Comparison of ENCODE assay signal across 19 cellular contexts in the genomic region with DNA sequence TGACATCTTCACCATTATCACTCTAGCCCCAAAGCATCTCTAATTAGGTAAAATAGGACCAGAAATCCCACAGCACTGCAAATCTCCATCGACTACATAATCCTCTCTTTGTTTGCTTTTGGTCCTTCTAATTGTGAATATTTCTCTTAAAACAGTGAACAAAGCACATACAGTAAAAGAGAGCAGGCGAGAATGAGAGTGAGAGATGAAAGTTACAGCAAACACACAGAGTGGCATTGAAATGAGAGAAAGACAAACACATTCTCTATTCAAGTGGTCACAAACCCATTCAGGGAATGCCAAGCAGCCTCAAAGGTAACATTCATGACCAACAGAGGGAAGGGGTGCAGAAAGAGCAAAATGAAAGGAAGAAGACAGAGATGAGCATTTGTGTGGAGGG.
DNase-seq lines count a peak whose midpoint lies in the region; ATAC-seq and TF ChIP-seq lines count a peak whose summit lies in the region.
"Had no signal": no experiment of that assay in that cellular context is flagged by ENCODE, and none has a peak within 500 bp of the region (broad histone marks: within the 10 kb centered on the region; RNA-seq: fewer than 3 reads in every experiment).

No MANE protein-coding gene starts in this region.

- no peak for ATAC-seq in GM19455 (IDR thresholded peaks at IDR 0.05; ENCODE audit: unreplicated experiment)
- ATAC-seq: activated CD4-positive, alpha-beta T cell treated with anti-CD3 and anti-CD28 coated beads for 36 hours; gastrocnemius medialis; natural killer cell; PC-3; psoas muscle had no signal

- H3K9ac ChIP-seq in fibroblast of lung (ENCODE audit: insufficient read depth, low read length), result no peak overlapping the region
- H3K9ac ChIP-seq: BLaER1, GM23248 had no signal

- H3K4me2 ChIP-seq in fibroblast of lung (ENCODE audit: extremely low read depth, insufficient read depth, low read length), result no peak overlapping the region
- H3K4me2 ChIP-seq: BLaER1 had no signal

- H3K9me3 ChIP-seq in fibroblast of lung (ENCODE audit: control insufficient read depth, insufficient read depth, low read depth, low read length), result no peaks in the 10 kb centered on the region
- H3K9me3 ChIP-seq: BLaER1, gastrocnemius medialis, psoas muscle had no signal

- H2AFZ ChIP-seq in fibroblast of lung (ENCODE audit: low read length), result peak overlapping the region; percentile 48
- H2AFZ ChIP-seq: GM23248 had no signal

- peak; percentile 19 for DNase-seq in DMS153 (lab: John Stamatoyannopoulos, UW)
- DNase-seq in DMS153 treated with DMSO at 0.1 percent for 48 hours (lab: John Stamatoyannopoulos, UW; ENCODE audit: unreplicated experiment), result no peak
- DNase-seq in NCI-H345 (lab: John Stamatoyannopoulos, UW), result peak; percentile 88
- no peak for DNase-seq in fibroblast of lung (ENCODE audit: low read depth in 2 of 2)
- DNase-seq in pons (ENCODE audit: low spot score), result peak; percentile 94
- no peak for DNase-seq in D341Med (ENCODE audit: low spot score)
- no peak for DNase-seq in lower leg skin (ENCODE audit: low spot score in 2 of 2)
- DNase-seq: activated CD4-positive, alpha-beta T cell treated with anti-CD3 and anti-CD28 coated beads for 36 hours; activated CD8-positive, alpha-beta memory T cell treated with anti-CD3 and anti-CD28 coated beads, Interleukin-2, amount 50 U/mL, for 4 hours; gastrocnemius medialis; GM23248; natural killer cell; NCI-H446; PC-3; psoas muscle had no signal

- no peak overlapping the region for H3K27ac ChIP-seq in fibroblast of lung (ENCODE audit: insufficient read depth, low read length)
- H3K27ac ChIP-seq: 22Rv1, BLaER1, coronary artery, gastrocnemius medialis, GM23248, psoas muscle had no signal

- no peaks in the 10 kb centered on the region for H3K79me2 ChIP-seq in fibroblast of lung (ENCODE audit: control insufficient read depth, insufficient read depth, low read length)

- TF ChIP-seq POLR2A in lower leg skin (IDR thresholded peaks at IDR 0.05), result no peak

- no peaks in the 10 kb centered on the region for H3K36me3 ChIP-seq in fibroblast of lung (ENCODE audit: control insufficient read depth, insufficient read depth, low read length)
- H3K36me3 ChIP-seq: BLaER1, gastrocnemius medialis had no signal

- no peaks in the 10 kb centered on the region for H4K20me1 ChIP-seq in fibroblast of lung (ENCODE audit: control insufficient read depth, extremely low read depth, insufficient read depth, low read length)
- H4K20me1 ChIP-seq: BLaER1 had no signal

- H3K4me3 ChIP-seq in fibroblast of lung (replicated peaks in 1 of 4; ENCODE audit: control extremely low read depth in 1 of 4, insufficient read depth in 1 of 4, low read depth in 3 of 4, low read length in 4 of 4) (peak overlapping the region in 1 of 4 experiments; percentile 41), lower leg skin (ENCODE audit: low read depth, poor library complexity, severe bottlenecking) (no peak overlapping the region)
- H3K4me3 ChIP-seq: BLaER1, coronary artery, gastrocnemius medialis, GM23248, psoas muscle had no signal

- H3K27me3 ChIP-seq in fibroblast of lung (ENCODE audit: control insufficient read depth, insufficient read depth, low read length), result no peaks in the 10 kb centered on the region
- H3K27me3 ChIP-seq: BLaER1, gastrocnemius medialis had no signal

- whole genome bisulfite sequencing in lower leg skin, 2 donors, result 61 to 70% methylated on average over 2 of the region's 2 CpGs

- intact Hi-C loops in lower leg skin (cut with DNase I; ENCODE audit: low total_unique reads), result no loop called here

- H3K4me1 ChIP-seq in fibroblast of lung (ENCODE audit: control insufficient read depth, extremely low read depth, insufficient read depth, low read length), result peaks cover 2% of the 10 kb centered on the region
- H3K4me1 ChIP-seq: BLaER1, gastrocnemius medialis, psoas muscle had no signal

- no peak for TF ChIP-seq CTCF in fibroblast of lung (conservative IDR thresholded peaks at IDR 0.05 in 1 of 2, IDR thresholded peaks at IDR 0.05 in 1 of 2; ENCODE audit: low read depth in 1 of 2, low read length in 2 of 2)
- no peak for TF ChIP-seq CTCF in lower leg skin (IDR thresholded peaks at IDR 0.05)

Comparison
In these comparisons a context has a peak if more than half of its experiments do, and no peak if none do; other contexts are left out.
1. DNase-seq: peak in DMS153 (single experiment), NCI-H345 (single experiment) and pons (single experiment); none in DMS153 treated with DMSO at 0.1 percent for 48 hours (single experiment), fibroblast of lung (0 of 2), D341Med (single experiment) and lower leg skin (0 of 2).